11 cellular contexts compared by ENCODE assay signal in genomic region chr9:124768778-124769350, GRCh38. TPM values are rescaled to one million over a fixed set of nuclear protein-coding genes. Genes with fewer than 3 reads are reported as not detected.
DNase-seq lines count a peak whose midpoint lies in the region; ATAC-seq and TF ChIP-seq lines count a peak whose summit lies in the region.
"Had no signal": no experiment of that assay in that cellular context is flagged by ENCODE, and none has a peak within 500 bp of the region (broad histone marks: within the 10 kb centered on the region; RNA-seq: fewer than 3 reads in every experiment).

No MANE protein-coding gene starts in this region.

- no peak for TF ChIP-seq CTCF in cardiac muscle cell (IDR thresholded peaks at IDR 0.05; ENCODE audit: low read depth, low read length)
- no peak for TF ChIP-seq CTCF in heart left ventricle (IDR thresholded peaks at IDR 0.05)
- no peak for TF ChIP-seq CTCF in liver (IDR thresholded peaks at IDR 0.05; ENCODE audit: low read depth, low read length, missing input control)

- H3K4me1 Mint-ChIP-seq in activated T-helper 2 cell treated with anti-CD3 and anti-CD28 coated beads, Interferon-gamma antibody, Interleukin-2, Interleukin-4, amounts not matched to agents 10 μg/mL and 5 μg/mL and 100 μg/mL, durations not matched to agents 14 hours and 24 hours and 36 hours (ENCODE audit: low read depth): peaks cover 22% of the 10 kb centered on the region

- H3K4me3 ChIP-seq in cardiac muscle cell: peak overlapping the region; percentile 90
- H3K4me3 ChIP-seq in heart left ventricle: peak overlapping the region in 3 of 12 donors; percentile 68 to 86 (median 73)
- peak overlapping the region in 2 of 3 donors; percentile 83 to 97 for H3K4me3 ChIP-seq in liver (ENCODE audit: low read depth in 1 of 3, low read length in 3 of 3)

- peaks cover 61% of the 10 kb centered on the region for H3K27me3 Mint-ChIP-seq in activated T-helper 2 cell treated with anti-CD3 and anti-CD28 coated beads, Interferon-gamma antibody, Interleukin-2, Interleukin-4, amounts not matched to agents 10 μg/mL and 5 μg/mL and 100 μg/mL, durations not matched to agents 14 hours and 24 hours and 36 hours (ENCODE audit: low read depth)

- no peaks in the 10 kb centered on the region for H3K36me3 ChIP-seq in cardiac muscle cell
- no peaks in the 10 kb centered on the region for H3K36me3 ChIP-seq in heart left ventricle
- no peaks in the 10 kb centered on the region for H3K36me3 ChIP-seq in liver (ENCODE audit: control insufficient read depth in 4 of 4, insufficient read depth in 3 of 4, low read depth in 1 of 4, low read length in 3 of 4)
- H3K36me3 ChIP-seq: ovary had no signal

- TF ChIP-seq RAD21 in liver (IDR thresholded peaks at IDR 0.05): no peak

- TF ChIP-seq POLR2A in heart left ventricle (IDR thresholded peaks at IDR 0.05): no peak

- ATAC-seq in heart left ventricle (no peak), HG03175 (IDR thresholded peaks at IDR 0.05; ENCODE audit: unreplicated experiment) (no peak)
- ATAC-seq: CD8-positive, alpha-beta T cell had no signal

- peak overlapping the region; percentile 38 to 71 for H3K9ac ChIP-seq in liver (ENCODE audit: low read depth in 1 of 2, low read length in 2 of 2)

- H3K9me3 ChIP-seq in cardiac muscle cell (ENCODE audit: low read depth) (no peaks in the 10 kb centered on the region), heart left ventricle (no peaks in the 10 kb centered on the region), liver (ENCODE audit: control insufficient read depth in 4 of 4, low read length in 3 of 4) (no peaks in the 10 kb centered on the region)
- H3K9me3 ChIP-seq: ovary had no signal

- 50 to 64% (median 57%) methylated on average over 7 of the region's 7 CpGs for WGBS in heart left ventricle, 4 donors
- 23% methylated on average over 7 of the region's 7 CpGs for WGBS in liver

- H3K27ac ChIP-seq in cardiac muscle cell: no peak overlapping the region
- H3K27ac ChIP-seq in heart left ventricle: no peak overlapping the region
- H3K27ac ChIP-seq in liver (ENCODE audit: low read depth in 1 of 2, low read length in 2 of 2): peak overlapping the region; percentile 76 to 81
- H3K27ac ChIP-seq: ovary had no signal

- H3K27me3 ChIP-seq in cardiac muscle cell: no peaks in the 10 kb centered on the region
- H3K27me3 ChIP-seq in heart left ventricle: peaks cover 0 to 32% (median 10%) of the 10 kb centered on the region in 9 donors
- H3K27me3 ChIP-seq in liver (ENCODE audit: control insufficient read depth in 4 of 4, insufficient read depth in 4 of 4, low read length in 3 of 4): no peaks in the 10 kb centered on the region
- H3K27me3 ChIP-seq: ovary had no signal

- H3K27ac Mint-ChIP-seq in activated T-helper 2 cell treated with anti-CD3 and anti-CD28 coated beads, Interferon-gamma antibody, Interleukin-2, Interleukin-4, amounts not matched to agents 10 μg/mL and 5 μg/mL and 100 μg/mL, durations not matched to agents 14 hours and 24 hours and 36 hours: no peak overlapping the region
- H3K27ac Mint-ChIP-seq: CD8-positive, alpha-beta T cell had no signal

- intact Hi-C loops in heart left ventricle (cut with DNase I): loop anchor here in 1 of 10 donors (10.0 kb wide), 1 partner anchor 476 kb away; the partner anchor contains the start of gene HSPA5
- intact Hi-C loops in activated T-helper 2 cell treated with anti-CD3 and anti-CD28 coated beads, Interferon-gamma antibody, Interleukin-2, Interleukin-4, amounts not matched to agents 10 μg/mL and 5 μg/mL and 100 μg/mL, durations not matched to agents 14 hours and 24 hours and 36 hours (cut with micrococcal nuclease): no loop called here

- peaks cover 43% of the 10 kb centered on the region for H3K4me1 ChIP-seq in cardiac muscle cell (ENCODE audit: low read depth)
- peaks cover 0 to 40% (median 11%) of the 10 kb centered on the region in 12 donors for H3K4me1 ChIP-seq in heart left ventricle
- peaks cover 0 to 37% (median 28%) of the 10 kb centered on the region in 4 donors for H3K4me1 ChIP-seq in liver (ENCODE audit: control insufficient read depth in 4 of 4, insufficient read depth in 4 of 4, low read length in 3 of 4)

- DNase-seq in cardiac muscle cell (ENCODE audit: low read depth in 1 of 2, low spot score in 1 of 2): no peak
- no peak for DNase-seq in heart left ventricle
- no peak for DNase-seq in activated T-helper 2 cell treated with anti-CD3 and anti-CD28 coated beads, Interferon-gamma antibody, Interleukin-2, Interleukin-4, amounts not matched to agents 10 μg/mL and 5 μg/mL and 100 μg/mL, durations not matched to agents 14 hours and 24 hours and 36 hours (ENCODE audit: low spot score)
- no peak for DNase-seq in NCI-H524 treated with DMSO at 0.1 percent for 48 hours (lab: John Stamatoyannopoulos, UW)
- no peak for DNase-seq in glomerular visceral epithelial cell (ENCODE audit: extremely low spot score)
- no peak for DNase-seq in NCI-H1694 (lab: John Stamatoyannopoulos, UW)
- DNase-seq: CD8-positive, alpha-beta T cell; NCI-H1105; ovary had no signal

- H3K36me3 Mint-ChIP-seq in activated T-helper 2 cell treated with anti-CD3 and anti-CD28 coated beads, Interferon-gamma antibody, Interleukin-2, Interleukin-4, amounts not matched to agents 10 μg/mL and 5 μg/mL and 100 μg/mL, durations not matched to agents 14 hours and 24 hours and 36 hours (ENCODE audit: low read depth): no peaks in the 10 kb centered on the region
- H3K36me3 Mint-ChIP-seq: CD8-positive, alpha-beta T cell had no signal

- no peaks in the 10 kb centered on the region for H3K9me3 Mint-ChIP-seq in activated T-helper 2 cell treated with anti-CD3 and anti-CD28 coated beads, Interferon-gamma antibody, Interleukin-2, Interleukin-4, amounts not matched to agents 10 μg/mL and 5 μg/mL and 100 μg/mL, durations not matched to agents 14 hours and 24 hours and 36 hours
- H3K9me3 Mint-ChIP-seq: CD8-positive, alpha-beta T cell had no signal

- H3K4me3 Mint-ChIP-seq in activated T-helper 2 cell treated with anti-CD3 and anti-CD28 coated beads, Interferon-gamma antibody, Interleukin-2, Interleukin-4, amounts not matched to agents 10 μg/mL and 5 μg/mL and 100 μg/mL, durations not matched to agents 14 hours and 24 hours and 36 hours (ENCODE audit: low read depth): peak overlapping the region; percentile 9

TF ChIP-seq in liver, 16 proteins besides CTCF, POLR2A, EP300 and RAD21:
- TF ChIP-seq NR2F2 (IDR thresholded peaks at IDR 0.05): no peak
- no peak for TF ChIP-seq FOXA1 (IDR thresholded peaks at IDR 0.05)
- TF ChIP-seq ZBTB33 (IDR thresholded peaks at IDR 0.05): no peak
- TF ChIP-seq JUND (IDR thresholded peaks at IDR 0.05): no peak
- no peak for TF ChIP-seq HNF4G (IDR thresholded peaks at IDR 0.05)
TF ChIP-seq in liver: peak in this region for 0.

RNA-seq across cellular contexts. Expression of gene NR6A1, which starts 2.2 kb away (rescaled TPM):
- 12.8 and 19.8 TPM in 2 replicates for total RNA-seq in cardiac muscle cell
- polyA plus RNA-seq in cardiac muscle cell: 3.2 and 5.8 TPM in 2 replicates
- total RNA-seq in heart left ventricle: 1 to 10 TPM; 1.1 to 5.7 (median 1.6) TPM
- under 1 TPM; 0.65 to 0.84 TPM for polyA plus RNA-seq in heart left ventricle
- total RNA-seq in activated T-helper 2 cell treated with anti-CD3 and anti-CD28 coated beads, Interferon-gamma antibody, Interleukin-2, Interleukin-4, amounts not matched to agents 10 μg/mL and 5 μg/mL and 100 μg/mL, durations not matched to agents 14 hours and 24 hours and 36 hours: 1.5 and 1.8 TPM in 2 replicates
- total RNA-seq in liver: 1 to 10 TPM; 2.8 to 6.1 TPM
- 1 to 10 TPM in 1 of 2 donors, under 1 TPM in 1; 0.72 to 1.3 TPM for polyA plus RNA-seq in liver
- total RNA-seq: CD8-positive, alpha-beta T cell had no signal

RNA-seq across cellular contexts. Expression of gene OLFML2A, which starts 8.1 kb away (rescaled TPM):
- 4.7 and 10.7 TPM in 2 replicates for total RNA-seq in cardiac muscle cell
- polyA plus RNA-seq in cardiac muscle cell: 2.6 and 3.4 TPM in 2 replicates
- 10 to 100 TPM; 15.5 to 71.1 (median 37.3) TPM for total RNA-seq in heart left ventricle
- 1 to 10 TPM; 8.5 to 9.9 TPM for polyA plus RNA-seq in heart left ventricle
- total RNA-seq in activated T-helper 2 cell treated with anti-CD3 and anti-CD28 coated beads, Interferon-gamma antibody, Interleukin-2, Interleukin-4, amounts not matched to agents 10 μg/mL and 5 μg/mL and 100 μg/mL, durations not matched to agents 14 hours and 24 hours and 36 hours: 0.11 TPM in 1 of 2 replicates, not detected in the other
- total RNA-seq in liver: 1 to 10 TPM in 1 of 2 donors, under 1 TPM in 1; 0.56 to 1.1 TPM
- under 1 TPM; 0.15 to 0.50 TPM for polyA plus RNA-seq in liver
- total RNA-seq: CD8-positive, alpha-beta T cell had no signal

Comparison
In these comparisons a context has a peak if more than half of its experiments do, and no peak if none do; other contexts are left out.
1. H3K27ac ChIP-seq: peak in liver (2 of 2); none in cardiac muscle cell (single experiment) and heart left ventricle (0 of 12).